8 cellular contexts compared by ENCODE assay signal in the genomic region with DNA sequence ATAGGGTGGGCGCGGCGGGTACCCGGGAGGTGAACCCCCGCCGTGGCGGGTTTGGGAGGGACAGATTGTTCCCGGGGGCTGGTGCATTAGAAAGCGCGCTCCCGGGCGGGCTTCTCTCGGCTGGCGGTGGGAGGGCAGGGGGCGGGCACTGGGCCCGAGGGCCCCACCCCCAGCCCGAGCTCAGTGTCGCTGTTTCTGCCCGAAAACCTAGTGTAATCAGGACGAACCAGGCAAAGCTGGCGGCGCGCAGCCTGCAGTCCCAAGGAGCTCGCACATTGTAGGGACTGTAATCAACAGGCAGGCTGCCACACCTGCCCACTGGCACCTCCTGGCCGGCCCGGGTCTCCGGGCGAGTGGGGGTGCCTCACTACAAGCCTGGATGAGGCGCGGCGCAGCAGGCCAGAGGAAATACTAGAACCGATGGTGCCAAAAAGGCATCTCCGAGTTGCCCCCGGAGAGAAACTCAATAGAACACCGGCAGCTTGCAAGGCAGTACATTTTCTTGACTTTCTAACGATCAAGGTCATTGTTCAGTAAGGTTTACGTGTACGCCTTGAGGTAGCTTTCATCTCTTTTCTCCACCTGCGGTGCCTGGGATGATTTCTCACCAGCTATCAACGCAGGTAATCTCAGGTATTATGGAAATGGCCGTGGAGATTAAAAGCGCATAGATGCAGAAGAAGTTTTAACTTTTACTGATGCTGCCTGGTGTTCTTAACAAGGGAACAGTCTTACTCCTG. TPM values are rescaled to one million over a fixed set of nuclear protein-coding genes. Genes with fewer than 3 reads are reported as not detected.
A peak's percentile ranks its signal among the peaks of the same experiment; 100 is the strongest.
DNase-seq lines count a peak whose midpoint lies in the region; ATAC-seq and TF ChIP-seq lines count a peak whose summit lies in the region.

No MANE protein-coding gene starts in this region.

- H3K4me3 ChIP-seq in WERI-Rb-1 (ENCODE audit: low read depth, low read length), result peak overlapping the region; percentile 76

- no peak for TF ChIP-seq CTCF in WERI-Rb-1 (IDR thresholded peaks at IDR 0.05; ENCODE audit: low read depth, low read length)

- H3K27me3 ChIP-seq in WERI-Rb-1 (ENCODE audit: insufficient read depth, low read depth, severe bottlenecking), result peaks cover 14% of the 10 kb centered on the region

- H3K9me3 ChIP-seq in WERI-Rb-1 (ENCODE audit: severe bottlenecking), result no peaks in the 10 kb centered on the region

- peak overlapping the region; percentile 70 for H3K27ac ChIP-seq in WERI-Rb-1

- ATAC-seq in left lobe of liver, result peak; percentile 89

- DNase-seq in NCI-H446 (lab: John Stamatoyannopoulos, UW) (peak; percentile 20 to 60), NCI-H446 treated with DMSO at 0.1 percent for 48 hours (lab: John Stamatoyannopoulos, UW) (no peak), NCI-H1092 (lab: John Stamatoyannopoulos, UW) (peak; percentile 17), WERI-Rb-1 (peak; percentile 73), T47D (ENCODE audit: low read depth in 1 of 2, low spot score in 1 of 2) (peak; percentile 37 to 81), left lobe of liver (ENCODE audit: low spot score) (peak; percentile 58), medulla oblongata (ENCODE audit: extremely low spot score) (no peak)
- peak; percentile 52 to 55 for DNase-seq in stimulated activated CD4-positive, alpha-beta T cell treated with anti-CD3 and anti-CD28 coated beads, Interleukin-2, amount 100 ng/mL, for 48 hours

- in situ Hi-C loops in T47D (cut with HindIII; ENCODE audit: low pct_unique_long_range_greater_than_20kb, low sequenced_read_pairs), result no loop called here

- no peaks in the 10 kb centered on the region for H3K36me3 ChIP-seq in WERI-Rb-1

RNA-seq across cellular contexts. Expression of gene SPTB, which starts 0.8 kb away (rescaled TPM):
- total RNA-seq in left lobe of liver, result 0.35 TPM

RNA-seq across cellular contexts. Expression of gene CHURC1, which starts 33.7 kb away (rescaled TPM):
- total RNA-seq in left lobe of liver, result 25.2 TPM

Comparison
In these comparisons a context has a peak if more than half of its experiments do, and no peak if none do; other contexts are left out.
1. DNase-seq: peak in NCI-H446 (2 of 2), NCI-H1092 (single experiment), WERI-Rb-1 (single experiment), T47D (2 of 2), left lobe of liver (single experiment) and stimulated activated CD4-positive, alpha-beta T cell treated with anti-CD3 and anti-CD28 coated beads, Interleukin-2, amount 100 ng/mL, for 48 hours (2 of 2); none in NCI-H446 treated with DMSO at 0.1 percent for 48 hours (single experiment) and medulla oblongata (single experiment).